Comparison of ENCODE assay signal across 9 cellular contexts in the genomic region with DNA sequence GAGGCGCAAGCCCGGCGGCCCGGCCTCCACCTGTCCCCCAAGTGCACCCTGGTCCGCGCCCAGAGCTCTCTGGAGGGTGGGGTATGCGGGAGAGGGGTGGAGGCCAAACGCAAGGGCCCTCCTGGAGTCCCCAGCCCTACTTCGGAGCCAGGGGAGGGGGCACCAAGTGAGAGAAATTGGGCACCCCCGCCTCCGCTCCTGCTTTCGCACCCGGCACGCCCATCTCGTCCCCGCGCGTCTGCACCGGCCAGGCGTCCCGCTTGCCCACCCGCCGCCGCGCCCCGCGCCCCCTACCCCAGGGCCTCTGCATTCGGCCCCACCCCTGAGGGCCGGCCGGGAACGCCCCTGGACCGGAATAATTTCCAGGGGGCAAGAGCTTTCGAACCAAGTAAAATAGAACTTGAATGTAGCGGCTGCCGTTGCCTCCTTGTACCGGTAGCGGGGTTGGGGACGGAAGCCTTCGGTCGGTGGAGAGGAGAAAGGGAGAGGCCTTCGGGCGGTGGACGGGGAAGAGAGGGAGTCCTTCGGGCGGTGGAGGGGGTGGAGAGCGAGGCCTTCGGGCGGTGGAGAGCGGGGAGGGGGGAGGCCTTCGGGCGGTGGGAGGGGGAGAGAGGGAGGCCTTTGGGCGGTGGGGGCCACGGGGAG. TPM values are rescaled to one million over a fixed set of nuclear protein-coding genes. Genes with fewer than 3 reads are reported as not detected.
DNase-seq lines count a peak whose midpoint lies in the region; ATAC-seq, FAIRE-seq and TF ChIP-seq lines count a peak whose summit lies in the region.
"Had no signal": no experiment of that assay in that cellular context is flagged by ENCODE, and none has a peak within 500 bp of the region (broad histone marks: within the 10 kb centered on the region; RNA-seq: fewer than 3 reads in every experiment).

No MANE protein-coding gene starts in this region.

- in situ Hi-C loops in KBM-7 (cut with MboI; ENCODE audit: low pct_unique_long_range_greater_than_20kb, low sequenced_read_pairs) = no loop called here

- no peak overlapping the region for H3K27ac ChIP-seq in H1 (ENCODE audit: low read depth, low read length)
- H3K27ac ChIP-seq in urinary bladder (ENCODE audit: low read depth) = no peak overlapping the region

- no peak overlapping the region for H2AFZ ChIP-seq in H1 (ENCODE audit: low read length)

- no peak for TF ChIP-seq RAD21 in H1 (IDR thresholded peaks at IDR 0.05 in 1 of 2, conservative IDR thresholded peaks at IDR 0.05 in 1 of 2; ENCODE audit: low read depth in 2 of 2, low read length in 2 of 2)

- H2BK5ac ChIP-seq in H1 (ENCODE audit: low read depth, low read length) = peak overlapping the region; percentile 98

- H3K4me1 ChIP-seq in H1 (replicated peaks in 1 of 4; ENCODE audit: control insufficient read depth in 3 of 4, insufficient read depth in 4 of 4, low read length in 3 of 4) (peaks cover 0 to 18% (median 8%) of the 10 kb centered on the region in 4 experiments; a peak in 5 of 7 replicates), urinary bladder (ENCODE audit: insufficient read depth) (peaks cover 6% of the 10 kb centered on the region)
- H3K4me1 ChIP-seq: foreskin keratinocyte had no signal

- H2BK20ac ChIP-seq in H1 (ENCODE audit: low read length) = no peak overlapping the region

- H3K4me3 Mint-ChIP-seq in T-helper 17 cell = peak overlapping the region; percentile 92

- no peaks in the 10 kb centered on the region for H3K79me2 ChIP-seq in H1 (ENCODE audit: control insufficient read depth in 1 of 2, insufficient read depth in 2 of 2, low read length in 2 of 2)

- H3K36me3 ChIP-seq in H1 (ENCODE audit: control insufficient read depth in 2 of 4, insufficient read depth in 4 of 4, low read length in 3 of 4) (peaks cover 0 to 7% (median 3%) of the 10 kb centered on the region in 4 experiments; a peak in 4 of 8 replicates), urinary bladder (ENCODE audit: insufficient read depth) (no peaks in the 10 kb centered on the region)

- H3K4me1 Mint-ChIP-seq in T-helper 17 cell = peaks cover 20% of the 10 kb centered on the region

- no peak overlapping the region for H2BK120ac ChIP-seq in H1 (replicated peaks; ENCODE audit: low read depth, low read length)

- peak overlapping the region; percentile 65; the same call in 1 of the 2 replicates for H4K8ac ChIP-seq in H1 (ENCODE audit: extremely low read depth, insufficient read depth, low read length)

- peak overlapping the region; percentile 83 for H3K18ac ChIP-seq in H1 (ENCODE audit: extremely low read depth, low read length)

- no peak for TF ChIP-seq EP300 in H1 (IDR thresholded peaks at IDR 0.05; ENCODE audit: borderline replicate concordance in 1 of 2, low read depth in 2 of 2, low read length in 2 of 2)

- no peaks in the 10 kb centered on the region for H3K9me3 ChIP-seq in T-helper 17 cell (ENCODE audit: control insufficient read depth, low read length, poor library complexity, severe bottlenecking)
- H3K9me3 ChIP-seq in H1 (ENCODE audit: insufficient read depth in 2 of 2, low read depth in 1 of 2, low read length in 1 of 2) = no peaks in the 10 kb centered on the region; a peak in 1 of 4 replicates

- no peak for TF ChIP-seq POLR2A in H1 (IDR thresholded peaks at IDR 0.05; ENCODE audit: control extremely low read depth in 1 of 2, low read depth in 2 of 2, low read length in 2 of 2)

- peaks cover 13% of the 10 kb centered on the region for H3K23me2 ChIP-seq in H1 (ENCODE audit: low read depth, low read length)

- H4K91ac ChIP-seq in H1 (replicated peaks; ENCODE audit: insufficient read length, low read length) = peak overlapping the region; percentile 100

- POLR2A ChIA-PET in H1 (lab: Charles Lee; ENCODE audit: partially characterized antibody) = interaction anchor here (0.7 to 20.5 kb wide), 20 partner anchors 9 to 148 kb away, joined by 3 to 248 read pairs (median 4); partner anchors contain the start of genes CLIC3, FBXW5, MAMDC4 and RABL6

- TF ChIP-seq CTCF in H1 (IDR thresholded peaks at IDR 0.05; ENCODE audit: control extremely low read depth in 1 of 3, insufficient read depth in 1 of 3, low read depth in 1 of 3, low read length in 3 of 3) = no peak

- no peak for FAIRE-seq in H1 (lab: Jason Lieb, UNC)

- peak overlapping the region; percentile 75 to 88 for H3K4me2 ChIP-seq in H1 (ENCODE audit: insufficient read depth in 1 of 2, low read depth in 2 of 2, low read length in 2 of 2)

- H3K4me3 ChIP-seq in H1 (ENCODE audit: extremely low read depth in 1 of 4, insufficient read depth in 2 of 4, low read depth in 3 of 4, low read length in 4 of 4) (peak overlapping the region; percentile 81 to 89 (median 84)), urinary bladder (ENCODE audit: low read depth, low read length) (peak overlapping the region; percentile 60)

- H4K5ac ChIP-seq in H1 (ENCODE audit: insufficient read length, low read depth, low read length) = peak overlapping the region; percentile 99

- H3K36me3 Mint-ChIP-seq in T-helper 17 cell (ENCODE audit: low read depth) = peaks cover 2% of the 10 kb centered on the region

- H2BK15ac ChIP-seq in H1 (ENCODE audit: low read length) = no peak overlapping the region

- peak overlapping the region; percentile 65 to 74 (median 70) for H3K9ac ChIP-seq in H1 (replicated peaks in 1 of 4; ENCODE audit: extremely low read depth in 1 of 4, low read depth in 3 of 4, low read length in 3 of 4)

- H3K23ac ChIP-seq in H1 (ENCODE audit: insufficient read length) = no peak overlapping the region

- CTCF ChIA-PET in H1 (lab: Charles Lee; ENCODE audit: partially characterized antibody) = interaction anchor here (0.6 to 2.6 kb wide), 6 partner anchors 36 to 744 kb away, joined by 3 to 7 read pairs (median 5); partner anchors contain the start of genes C8G and FBXW5

- peaks cover 12% of the 10 kb centered on the region for H3K27me3 Mint-ChIP-seq in T-helper 17 cell

- peak overlapping the region; percentile 100 for H3K4ac ChIP-seq in H1 (replicated peaks; ENCODE audit: insufficient read length, low read depth, low read length)

- DNase-seq in NCI-H2081 (lab: John Stamatoyannopoulos, UW) (peak; percentile 22 to 58), NCI-H2081 treated with DMSO at 0.1 percent for 48 hours (lab: John Stamatoyannopoulos, UW) (no peak), KBM-7 (peak; percentile 42), T-helper 17 cell (no peak), H1 (ENCODE audit: low read depth in 1 of 2, low spot score in 2 of 2) (peak in 1 of 2 experiments; percentile 80), myocyte (ENCODE audit: low read depth) (peak; percentile 48)

- H3K27me3 ChIP-seq in H1 (replicated peaks in 1 of 4; ENCODE audit: control insufficient read depth in 3 of 4, extremely low read depth in 1 of 4, insufficient read depth in 3 of 4, low read length in 3 of 4) = peaks cover 2 to 12% (median 7%) of the 10 kb centered on the region in 4 experiments; a peak in 6 of 7 replicates

- H3K14ac ChIP-seq in H1 (ENCODE audit: insufficient read length) = peak overlapping the region; percentile 80

- peak overlapping the region; percentile 77 for H3K27ac Mint-ChIP-seq in T-helper 17 cell

- peak overlapping the region; percentile 77 for H3K56ac ChIP-seq in H1 (replicated peaks; ENCODE audit: insufficient read length, low read depth, low read length)

- 0% methylated on average over 15 of the region's 53 CpGs; no CpG with 5 or more reads in 1 of the 2 experiments for WGBS in H1 (ENCODE audit: extremely low coverage in 1 of 2, insufficient coverage in 1 of 2, insufficient read length in 1 of 2, insufficient replicate concordance in 2 of 2, low coverage in 1 of 2, low lambda C conversion rate in 2 of 2, missing lambda C conversion rate in 1 of 2), 2 experiments
- WGBS in urinary bladder = 1% methylated on average over 53 of the region's 53 CpGs

- H3K79me1 ChIP-seq in H1 (ENCODE audit: low read depth, low read length) = no peaks in the 10 kb centered on the region; the same call in 1 of the 2 replicates

- H2BK12ac ChIP-seq in H1 (ENCODE audit: low read depth, low read length) = no peak overlapping the region

- peaks cover 7% of the 10 kb centered on the region in 2 experiments for H4K20me1 ChIP-seq in H1 (replicated peaks in 1 of 2; ENCODE audit: control insufficient read depth in 1 of 2, insufficient read depth in 2 of 2, low read length in 2 of 2)

- peak; percentile 2 for ATAC-seq in T-helper 17 cell
- ATAC-seq in HG02970 (IDR thresholded peaks at IDR 0.05; ENCODE audit: low FRiP score, unreplicated experiment) = no peak

- no peak overlapping the region for H2AK5ac ChIP-seq in H1 (ENCODE audit: low read depth, low read length)

RNA-seq across cellular contexts. Expression of gene PHPT1, which starts 0.7 kb away (rescaled TPM):
- 10 to 100 TPM; 33.8 to 36.2 TPM for total RNA-seq in T-helper 17 cell
- total RNA-seq in H1 (2021; fragmentation: NEBNext Ultra II Directional; extraction: Animal tissue kit (Norgen Biotek cat#: 25700)) = 109 and 111 TPM in 2 replicates
- 226 and 246 TPM in 2 replicates for polyA plus RNA-seq in H1 (2011; rRNA removed)
- 187 TPM for polyA plus RNA-seq in H1 (2011; cell fraction: cytosol; rRNA removed)
- polyA plus RNA-seq in H1 (2011; cell fraction: nucleus; rRNA removed) = 299 TPM
- 83.0 to 153 TPM (median 142 TPM) in 4 replicates for polyA plus RNA-seq in H1 (2012, experiment 1 of 2)
- polyA plus RNA-seq in H1 (2012, experiment 2 of 2) = 164 TPM
- 122 TPM for polyA plus RNA-seq in H1 (2013, experiment 1 of 2)
- 112 TPM for polyA plus RNA-seq in H1 (2013, experiment 2 of 2)
- polyA minus RNA-seq in H1 (2011; rRNA and poly(A)+ RNA removed) = 13.8 and 14.5 TPM in 2 replicates
- 33.1 TPM for polyA minus RNA-seq in H1 (2011; cell fraction: cytosol; rRNA and poly(A)+ RNA removed)
- 44.8 TPM for polyA minus RNA-seq in H1 (2011; cell fraction: nucleus; rRNA and poly(A)+ RNA removed)
- total RNA-seq in myocyte = 106 and 131 TPM in 2 replicates
- polyA plus RNA-seq in myocyte (2012) = 326 TPM
- total RNA-seq in urinary bladder = 43.9 TPM
- polyA plus RNA-seq in urinary bladder = 105 TPM

RNA-seq across cellular contexts. Expression of gene MAMDC4, which starts 3.6 kb away (rescaled TPM):
- total RNA-seq in T-helper 17 cell (1 to 10 TPM; 3.4 TPM), myocyte (2.9 and 3.4 TPM in 2 replicates), urinary bladder (3.0 TPM)
- total RNA-seq in H1 (2021; fragmentation: NEBNext Ultra II Directional; extraction: Animal tissue kit (Norgen Biotek cat#: 25700)) = 4.5 TPM in 2 replicates
- polyA plus RNA-seq in H1 (2011; rRNA removed) (3.1 and 6.6 TPM in 2 replicates), urinary bladder (3.8 TPM)
- polyA plus RNA-seq in H1 (2011; cell fraction: cytosol; rRNA removed) = 3.9 TPM
- polyA plus RNA-seq in H1 (2011; cell fraction: nucleus; rRNA removed) = 56.5 TPM
- 2.7 to 5.8 TPM (median 5.6 TPM) in 4 replicates for polyA plus RNA-seq in H1 (2012, experiment 1 of 2)
- 2.0 TPM for polyA plus RNA-seq in H1 (2012, experiment 2 of 2)
- polyA plus RNA-seq in H1 (2013, experiment 1 of 2) = 1.5 TPM
- 1.3 TPM for polyA plus RNA-seq in H1 (2013, experiment 2 of 2)
- polyA minus RNA-seq in H1 (2011; rRNA and poly(A)+ RNA removed) = 0.51 and 0.69 TPM in 2 replicates
- polyA minus RNA-seq in H1 (2011; cell fraction: cytosol; rRNA and poly(A)+ RNA removed) = 1.4 TPM
- 8.0 TPM for polyA minus RNA-seq in H1 (2011; cell fraction: nucleus; rRNA and poly(A)+ RNA removed)
- 5.0 TPM for polyA plus RNA-seq in myocyte (2012)

RNA-seq across cellular contexts. Expression of gene AJM1, which starts 6.2 kb away (rescaled TPM):
- total RNA-seq in T-helper 17 cell = 1 to 10 TPM; 2.9 to 3.7 TPM
- total RNA-seq in H1 (2021; fragmentation: NEBNext Ultra II Directional; extraction: Animal tissue kit (Norgen Biotek cat#: 25700)) = 0.86 and 0.97 TPM in 2 replicates
- polyA plus RNA-seq in H1 (2011; rRNA removed) = 0.12 and 0.33 TPM in 2 replicates
- 0.45 TPM for polyA plus RNA-seq in H1 (2011; cell fraction: cytosol; rRNA removed)
- 2.4 TPM for polyA plus RNA-seq in H1 (2011; cell fraction: nucleus; rRNA removed)
- polyA plus RNA-seq in H1 (2012, experiment 1 of 2) = 0.47 to 1.1 TPM (median 0.87 TPM) in 4 replicates
- 0.31 TPM for polyA plus RNA-seq in H1 (2012, experiment 2 of 2)
- 0.26 TPM for polyA plus RNA-seq in H1 (2013, experiment 1 of 2)
- polyA plus RNA-seq in H1 (2013, experiment 2 of 2) = 0.26 TPM
- 0.02 and 0.03 TPM in 2 replicates for polyA minus RNA-seq in H1 (2011; rRNA and poly(A)+ RNA removed)
- not detected for polyA minus RNA-seq in H1 (2011; cell fraction: cytosol; rRNA and poly(A)+ RNA removed)
- 0.80 TPM for polyA minus RNA-seq in H1 (2011; cell fraction: nucleus; rRNA and poly(A)+ RNA removed)
- 2.7 and 6.5 TPM in 2 replicates for total RNA-seq in myocyte
- polyA plus RNA-seq in myocyte (2012) = 8.1 TPM
- total RNA-seq in urinary bladder = 0.69 TPM
- polyA plus RNA-seq in urinary bladder = 6.9 TPM

RNA-seq across cellular contexts. Expression of gene EDF1, which starts 17.6 kb away (rescaled TPM):
- 100 to 1,000 TPM; 212 to 224 TPM for total RNA-seq in T-helper 17 cell
- 337 and 338 TPM in 2 replicates for total RNA-seq in H1 (2021; fragmentation: NEBNext Ultra II Directional; extraction: Animal tissue kit (Norgen Biotek cat#: 25700))
- polyA plus RNA-seq in H1 (2011; rRNA removed) = 297 and 298 TPM in 2 replicates
- polyA plus RNA-seq in H1 (2011; cell fraction: cytosol; rRNA removed) = 526 TPM
- polyA plus RNA-seq in H1 (2011; cell fraction: nucleus; rRNA removed) = 195 TPM
- 387 to 511 TPM (median 478 TPM) in 4 replicates for polyA plus RNA-seq in H1 (2012, experiment 1 of 2)
- polyA plus RNA-seq in H1 (2012, experiment 2 of 2) = 475 TPM
- 275 TPM for polyA plus RNA-seq in H1 (2013, experiment 1 of 2)
- 291 TPM for polyA plus RNA-seq in H1 (2013, experiment 2 of 2)
- 58.1 and 73.1 TPM in 2 replicates for polyA minus RNA-seq in H1 (2011; rRNA and poly(A)+ RNA removed)
- 111 TPM for polyA minus RNA-seq in H1 (2011; cell fraction: cytosol; rRNA and poly(A)+ RNA removed)
- polyA minus RNA-seq in H1 (2011; cell fraction: nucleus; rRNA and poly(A)+ RNA removed) = 68.1 TPM
- 353 and 413 TPM in 2 replicates for total RNA-seq in myocyte
- polyA plus RNA-seq in myocyte (2012) = 610 TPM
- total RNA-seq in urinary bladder = 128 TPM
- 337 TPM for polyA plus RNA-seq in urinary bladder

RNA-seq across cellular contexts. Expression of gene TRAF2, which starts 37.8 kb away (rescaled TPM):
- total RNA-seq in T-helper 17 cell (10 to 100 TPM; 20.8 to 21.4 TPM), myocyte (7.0 and 31.0 TPM in 2 replicates), urinary bladder (7.9 TPM)
- total RNA-seq in H1 (2021; fragmentation: NEBNext Ultra II Directional; extraction: Animal tissue kit (Norgen Biotek cat#: 25700)) = 50.2 and 50.5 TPM in 2 replicates
- polyA plus RNA-seq in H1 (2011; rRNA removed) (26.9 and 39.3 TPM in 2 replicates), urinary bladder (13.1 TPM)
- 38.9 TPM for polyA plus RNA-seq in H1 (2011; cell fraction: cytosol; rRNA removed)
- polyA plus RNA-seq in H1 (2011; cell fraction: nucleus; rRNA removed) = 71.5 TPM
- 27.1 to 40.9 TPM (median 38.8 TPM) in 4 replicates for polyA plus RNA-seq in H1 (2012, experiment 1 of 2)
- polyA plus RNA-seq in H1 (2012, experiment 2 of 2) = 25.8 TPM
- 17.7 TPM for polyA plus RNA-seq in H1 (2013, experiment 1 of 2)
- polyA plus RNA-seq in H1 (2013, experiment 2 of 2) = 16.7 TPM
- 29.8 and 31.1 TPM in 2 replicates for polyA minus RNA-seq in H1 (2011; rRNA and poly(A)+ RNA removed)
- 30.1 TPM for polyA minus RNA-seq in H1 (2011; cell fraction: cytosol; rRNA and poly(A)+ RNA removed)
- polyA minus RNA-seq in H1 (2011; cell fraction: nucleus; rRNA and poly(A)+ RNA removed) = 34.1 TPM
- 8.9 TPM for polyA plus RNA-seq in myocyte (2012)

Comparison
In these comparisons a context has a peak if more than half of its experiments do, and no peak if none do; other contexts are left out.
1. DNase-seq: peak in NCI-H2081 (2 of 2), KBM-7 (single experiment) and myocyte (single experiment); none in NCI-H2081 treated with DMSO at 0.1 percent for 48 hours (single experiment) and T-helper 17 cell (0 of 3).